ENCODE assay signal across 15 cellular contexts in the genomic region with DNA sequence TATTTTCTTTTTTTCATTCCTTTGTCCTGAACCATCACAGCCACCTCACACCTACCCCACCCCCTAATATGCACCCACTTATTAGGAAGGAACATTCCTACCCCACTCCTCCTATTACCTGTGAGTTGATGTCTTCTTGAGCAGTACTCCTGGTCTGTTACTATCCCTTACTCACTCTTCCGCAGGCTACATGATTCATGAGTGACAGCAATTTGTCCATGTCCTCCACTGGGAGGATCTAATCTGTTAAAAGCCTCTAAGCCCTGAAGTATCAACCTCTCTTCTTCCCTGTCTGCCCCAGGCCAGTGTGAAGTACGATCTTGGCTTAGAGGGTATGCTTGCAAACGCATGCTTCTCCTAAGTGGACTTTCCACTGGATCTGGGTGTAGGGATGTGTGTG.
DNase-seq lines count a peak whose midpoint lies in the region; ATAC-seq and TF ChIP-seq lines count a peak whose summit lies in the region.
"Had no signal": no experiment of that assay in that cellular context is flagged by ENCODE, and none has a peak within 500 bp of the region (broad histone marks: within the 10 kb centered on the region; RNA-seq: fewer than 3 reads in every experiment).

No MANE protein-coding gene starts in this region.

- no peaks in the 10 kb centered on the region for H3K27me3 Mint-ChIP-seq in activated CD4-positive, alpha-beta T cell treated with anti-CD3 and anti-CD28 coated beads, Interleukin-2, amount 10 ng/mL, durations not matched to agents 7 days and 5 days
- no peaks in the 10 kb centered on the region for H3K27me3 Mint-ChIP-seq in activated T-helper 1 cell treated with anti-CD3 and anti-CD28 coated beads, Interleukin-12 subunit alpha, Interleukin-12 subunit beta, Interleukin-2, Interleukin-4 antibody, amounts not matched to agents 30 ng/mL and 10 ng/mL and 1 ng/mL, durations not matched to agents 14 hours and 24 hours and 36 hours (ENCODE audit: insufficient read depth)
- peaks cover 2% of the 10 kb centered on the region for H3K27me3 Mint-ChIP-seq in activated T-helper 2 cell treated with anti-CD3 and anti-CD28 coated beads, Interferon-gamma antibody, Interleukin-2, Interleukin-4, amounts not matched to agents 10 μg/mL and 5 μg/mL and 100 μg/mL, durations not matched to agents 14 hours and 24 hours and 36 hours (ENCODE audit: low read depth)
- H3K27me3 Mint-ChIP-seq: CD4-positive, alpha-beta memory T cell had no signal

- no peak overlapping the region for H3K4me3 ChIP-seq in DND-41 (ENCODE audit: low read depth in 1 of 2, low read length in 2 of 2)
- H3K4me3 ChIP-seq: BLaER1, GM12878 had no signal

- H3K9me3 ChIP-seq in DND-41 (ENCODE audit: insufficient read depth, low read length, severe bottlenecking) = no peaks in the 10 kb centered on the region
- H3K9me3 ChIP-seq: BLaER1 had no signal

- no peaks in the 10 kb centered on the region for H3K79me2 ChIP-seq in DND-41 (ENCODE audit: insufficient read depth, low read length)

- H3K27ac Mint-ChIP-seq in activated CD4-positive, alpha-beta T cell treated with anti-CD3 and anti-CD28 coated beads, Interleukin-2, amount 10 ng/mL, durations not matched to agents 7 days and 5 days = peak overlapping the region; percentile 63
- H3K27ac Mint-ChIP-seq in activated T-helper 1 cell treated with anti-CD3 and anti-CD28 coated beads, Interleukin-12 subunit alpha, Interleukin-12 subunit beta, Interleukin-2, Interleukin-4 antibody, amounts not matched to agents 30 ng/mL and 10 ng/mL and 1 ng/mL, durations not matched to agents 14 hours and 24 hours and 36 hours = peak overlapping the region; percentile 30
- no peak overlapping the region for H3K27ac Mint-ChIP-seq in activated T-helper 2 cell treated with anti-CD3 and anti-CD28 coated beads, Interferon-gamma antibody, Interleukin-2, Interleukin-4, amounts not matched to agents 10 μg/mL and 5 μg/mL and 100 μg/mL, durations not matched to agents 14 hours and 24 hours and 36 hours
- H3K27ac Mint-ChIP-seq: H9 had no signal

- no peak for TF ChIP-seq CTCF in DND-41 (IDR thresholded peaks at IDR 0.05; ENCODE audit: borderline replicate concordance, extremely low read depth, low read length, poor library complexity, severe bottlenecking)
- TF ChIP-seq CTCF in foreskin keratinocyte (conservative IDR thresholded peaks at IDR 0.05) = no peak

- H3K4me1 ChIP-seq in DND-41 (ENCODE audit: insufficient read depth, low read length) (peaks cover 14% of the 10 kb centered on the region), foreskin keratinocyte (no peaks in the 10 kb centered on the region)
- H3K4me1 ChIP-seq: BLaER1 had no signal

- no peak overlapping the region for H2AFZ ChIP-seq in DND-41 (ENCODE audit: low read depth, low read length)

- no peak overlapping the region for H3K9ac ChIP-seq in DND-41 (ENCODE audit: low read depth, low read length)
- H3K9ac ChIP-seq: BLaER1 had no signal

- POLR2A ChIA-PET in activated CD4-positive, alpha-beta T cell treated with anti-CD3 and anti-CD28 coated beads, Interleukin-2, amount 10 ng/mL, durations not matched to agents 7 days and 5 days (lab: Charles Lee) = no interaction called here

- intact Hi-C loops in activated T-helper 1 cell treated with anti-CD3 and anti-CD28 coated beads, Interleukin-12 subunit alpha, Interleukin-12 subunit beta, Interleukin-2, Interleukin-4 antibody, amounts not matched to agents 30 ng/mL and 10 ng/mL and 1 ng/mL, durations not matched to agents 14 hours and 24 hours and 36 hours (cut with micrococcal nuclease) = no loop called here
- intact Hi-C loops in activated T-helper 2 cell treated with anti-CD3 and anti-CD28 coated beads, Interferon-gamma antibody, Interleukin-2, Interleukin-4, amounts not matched to agents 10 μg/mL and 5 μg/mL and 100 μg/mL, durations not matched to agents 14 hours and 24 hours and 36 hours (cut with micrococcal nuclease) = no loop called here

- CTCF ChIA-PET in activated CD4-positive, alpha-beta T cell treated with anti-CD3 and anti-CD28 coated beads, Interleukin-2, amount 10 ng/mL, durations not matched to agents 7 days and 5 days (lab: Charles Lee) = interaction anchor here (1.0 kb wide), 1 partner anchor 10 kb away, joined by 3 read pairs; no protein-coding TSS in a partner anchor

- no peaks in the 10 kb centered on the region for H3K36me3 ChIP-seq in DND-41 (ENCODE audit: insufficient read depth, low read length)
- H3K36me3 ChIP-seq: BLaER1 had no signal

- peaks cover 25% of the 10 kb centered on the region for H3K4me1 Mint-ChIP-seq in activated CD4-positive, alpha-beta T cell treated with anti-CD3 and anti-CD28 coated beads, Interleukin-2, amount 10 ng/mL, durations not matched to agents 7 days and 5 days
- peaks cover 20% of the 10 kb centered on the region for H3K4me1 Mint-ChIP-seq in activated T-helper 1 cell treated with anti-CD3 and anti-CD28 coated beads, Interleukin-12 subunit alpha, Interleukin-12 subunit beta, Interleukin-2, Interleukin-4 antibody, amounts not matched to agents 30 ng/mL and 10 ng/mL and 1 ng/mL, durations not matched to agents 14 hours and 24 hours and 36 hours (ENCODE audit: low read depth)
- H3K4me1 Mint-ChIP-seq in activated T-helper 2 cell treated with anti-CD3 and anti-CD28 coated beads, Interferon-gamma antibody, Interleukin-2, Interleukin-4, amounts not matched to agents 10 μg/mL and 5 μg/mL and 100 μg/mL, durations not matched to agents 14 hours and 24 hours and 36 hours (ENCODE audit: low read depth) = peaks cover 18% of the 10 kb centered on the region

- H3K4me3 Mint-ChIP-seq in activated CD4-positive, alpha-beta T cell treated with anti-CD3 and anti-CD28 coated beads, Interleukin-2, amount 10 ng/mL, durations not matched to agents 7 days and 5 days = no peak overlapping the region
- H3K4me3 Mint-ChIP-seq in activated T-helper 1 cell treated with anti-CD3 and anti-CD28 coated beads, Interleukin-12 subunit alpha, Interleukin-12 subunit beta, Interleukin-2, Interleukin-4 antibody, amounts not matched to agents 30 ng/mL and 10 ng/mL and 1 ng/mL, durations not matched to agents 14 hours and 24 hours and 36 hours = no peak overlapping the region
- H3K4me3 Mint-ChIP-seq in activated T-helper 2 cell treated with anti-CD3 and anti-CD28 coated beads, Interferon-gamma antibody, Interleukin-2, Interleukin-4, amounts not matched to agents 10 μg/mL and 5 μg/mL and 100 μg/mL, durations not matched to agents 14 hours and 24 hours and 36 hours (ENCODE audit: low read depth) = no peak overlapping the region
- H3K4me3 Mint-ChIP-seq: CD14-positive monocyte, H9 had no signal

- DNase-seq in activated CD4-positive, alpha-beta T cell treated with anti-CD3 and anti-CD28 coated beads, Interleukin-2, amount 10 ng/mL, durations not matched to agents 7 days and 5 days = no peak
- DNase-seq in activated CD4-positive, alpha-beta T cell treated with anti-CD3 and anti-CD28 coated beads, Interleukin-2, amount 50 U/mL, for 4 hours = no peak
- DNase-seq in DND-41 (no peak), foreskin keratinocyte (peak in 1 of 2 donors; percentile 45), iPS-NIHi7 (ENCODE audit: extremely low spot score) (no peak)
- DNase-seq in activated T-helper 1 cell treated with anti-CD3 and anti-CD28 coated beads, Interleukin-12 subunit alpha, Interleukin-12 subunit beta, Interleukin-2, Interleukin-4 antibody, amounts not matched to agents 30 ng/mL and 10 ng/mL and 1 ng/mL, durations not matched to agents 14 hours and 24 hours and 36 hours (ENCODE audit: low spot score) = no peak
- no peak for DNase-seq in activated T-helper 2 cell treated with anti-CD3 and anti-CD28 coated beads, Interferon-gamma antibody, Interleukin-2, Interleukin-4, amounts not matched to agents 10 μg/mL and 5 μg/mL and 100 μg/mL, durations not matched to agents 14 hours and 24 hours and 36 hours (ENCODE audit: low spot score)
- DNase-seq: 8988T; CD4-positive, alpha-beta memory T cell; DMS79 treated with DMSO at 0.1 percent for 48 hours; EL; H9 had no signal

- peaks cover 2% of the 10 kb centered on the region for H3K36me3 Mint-ChIP-seq in activated CD4-positive, alpha-beta T cell treated with anti-CD3 and anti-CD28 coated beads, Interleukin-2, amount 10 ng/mL, durations not matched to agents 7 days and 5 days (ENCODE audit: low read depth)
- peaks cover 5% of the 10 kb centered on the region for H3K36me3 Mint-ChIP-seq in activated T-helper 1 cell treated with anti-CD3 and anti-CD28 coated beads, Interleukin-12 subunit alpha, Interleukin-12 subunit beta, Interleukin-2, Interleukin-4 antibody, amounts not matched to agents 30 ng/mL and 10 ng/mL and 1 ng/mL, durations not matched to agents 14 hours and 24 hours and 36 hours (ENCODE audit: low read depth)
- peaks cover 4% of the 10 kb centered on the region for H3K36me3 Mint-ChIP-seq in activated T-helper 2 cell treated with anti-CD3 and anti-CD28 coated beads, Interferon-gamma antibody, Interleukin-2, Interleukin-4, amounts not matched to agents 10 μg/mL and 5 μg/mL and 100 μg/mL, durations not matched to agents 14 hours and 24 hours and 36 hours (ENCODE audit: low read depth)
- H3K36me3 Mint-ChIP-seq: CD4-positive, alpha-beta memory T cell had no signal

- H3K27me3 ChIP-seq in DND-41 (ENCODE audit: insufficient read depth, low read length, poor library complexity) = no peaks in the 10 kb centered on the region
- no peaks in the 10 kb centered on the region for H3K27me3 ChIP-seq in foreskin keratinocyte
- H3K27me3 ChIP-seq: BLaER1 had no signal

- H3K27ac ChIP-seq in DND-41 (ENCODE audit: low read length) (no peak overlapping the region), foreskin keratinocyte (no peak overlapping the region)
- H3K27ac ChIP-seq: BLaER1 had no signal

- peaks cover 11% of the 10 kb centered on the region for H3K9me3 Mint-ChIP-seq in activated CD4-positive, alpha-beta T cell treated with anti-CD3 and anti-CD28 coated beads, Interleukin-2, amount 10 ng/mL, durations not matched to agents 7 days and 5 days
- H3K9me3 Mint-ChIP-seq in activated T-helper 1 cell treated with anti-CD3 and anti-CD28 coated beads, Interleukin-12 subunit alpha, Interleukin-12 subunit beta, Interleukin-2, Interleukin-4 antibody, amounts not matched to agents 30 ng/mL and 10 ng/mL and 1 ng/mL, durations not matched to agents 14 hours and 24 hours and 36 hours = peaks cover 6% of the 10 kb centered on the region
- H3K9me3 Mint-ChIP-seq in activated T-helper 2 cell treated with anti-CD3 and anti-CD28 coated beads, Interferon-gamma antibody, Interleukin-2, Interleukin-4, amounts not matched to agents 10 μg/mL and 5 μg/mL and 100 μg/mL, durations not matched to agents 14 hours and 24 hours and 36 hours = peaks cover 4% of the 10 kb centered on the region
- H3K9me3 Mint-ChIP-seq: H9 had no signal

- H3K4me2 ChIP-seq in DND-41 (ENCODE audit: insufficient read depth, low read length) = no peak overlapping the region
- H3K4me2 ChIP-seq: BLaER1 had no signal

- H4K20me1 ChIP-seq in DND-41 (ENCODE audit: insufficient read depth, low read length) = no peaks in the 10 kb centered on the region
- H4K20me1 ChIP-seq: BLaER1 had no signal

- ATAC-seq in DND-41 (ENCODE audit: insufficient read depth, low read depth) (0 out of 3 replicates have a peak, but pooled peaks have one; percentile 24), foreskin keratinocyte (peak; percentile 70)
- ATAC-seq: GM12878 had no signal
